In genomic region chr13:40220299-40220935, GRCh38 we compare ENCODE assay signal across 10 cellular contexts.
DNase-seq lines count a peak whose midpoint lies in the region; ATAC-seq and TF ChIP-seq lines count a peak whose summit lies in the region.
"Had no signal": no experiment of that assay in that cellular context is flagged by ENCODE, and none has a peak within 500 bp of the region (broad histone marks: within the 10 kb centered on the region; RNA-seq: fewer than 3 reads in every experiment).

No MANE protein-coding gene starts in this region.

- peaks cover 13 to 31% (median 24%) of the 10 kb centered on the region in 3 donors for H3K4me1 ChIP-seq in gastroesophageal sphincter

- peak overlapping the region; percentile 77 to 94 (median 84) for H3K27ac ChIP-seq in gastroesophageal sphincter

- H3K36me3 Mint-ChIP-seq in activated T-helper 17 cell treated with anti-CD3 and anti-CD28 coated beads, Interleukin-2, amount 50 U/mL, for 72 hours (ENCODE audit: low read depth) = no peaks in the 10 kb centered on the region
- H3K36me3 Mint-ChIP-seq in stimulated activated naive CD8-positive, alpha-beta T cell treated with anti-CD3 and anti-CD28 coated beads, Interleukin-15, Interleukin-2, amounts not matched to agents 100 ng/mL and 50 ng/mL, for 24 hours (ENCODE audit: low read depth) = peaks cover 7% of the 10 kb centered on the region

- peaks cover 40% of the 10 kb centered on the region for H3K4me1 Mint-ChIP-seq in activated T-helper 17 cell treated with anti-CD3 and anti-CD28 coated beads, Interleukin-2, amount 50 U/mL, for 72 hours
- peaks cover 58% of the 10 kb centered on the region for H3K4me1 Mint-ChIP-seq in stimulated activated naive CD8-positive, alpha-beta T cell treated with anti-CD3 and anti-CD28 coated beads, Interleukin-15, Interleukin-2, amounts not matched to agents 100 ng/mL and 50 ng/mL, for 24 hours (ENCODE audit: low read depth)

- no peaks in the 10 kb centered on the region for H3K9me3 Mint-ChIP-seq in activated T-helper 17 cell treated with anti-CD3 and anti-CD28 coated beads, Interleukin-2, amount 50 U/mL, for 72 hours
- peaks cover 1% of the 10 kb centered on the region for H3K9me3 Mint-ChIP-seq in stimulated activated naive CD8-positive, alpha-beta T cell treated with anti-CD3 and anti-CD28 coated beads, Interleukin-15, Interleukin-2, amounts not matched to agents 100 ng/mL and 50 ng/mL, for 24 hours

- no peaks in the 10 kb centered on the region for H3K36me3 ChIP-seq in gastroesophageal sphincter

- H3K4me3 ChIP-seq in gastroesophageal sphincter = no peak overlapping the region

- TF ChIP-seq EP300 in gastroesophageal sphincter (IDR thresholded peaks at IDR 0.05) = no peak

- no peaks in the 10 kb centered on the region for H3K27me3 ChIP-seq in gastroesophageal sphincter

- TF ChIP-seq CTCF in gastroesophageal sphincter (IDR thresholded peaks at IDR 0.05) = no peak

- DNase-seq in activated effector memory CD4-positive, alpha-beta T cell treated with anti-CD3 and anti-CD28 coated beads, Interleukin-2, amount 50 U/mL, for 16 hours = peak; percentile 69
- no peak for DNase-seq in activated effector memory CD4-positive, alpha-beta T cell treated with Interleukin-2 at 50 U/mL for 16 hours
- DNase-seq in NCI-H748 (lab: John Stamatoyannopoulos, UW; ENCODE audit: unreplicated experiment) = no peak
- no peak for DNase-seq in NCI-H2171 treated with DMSO at 0.1 percent for 48 hours (lab: John Stamatoyannopoulos, UW)
- DNase-seq in NCI-H510A (lab: John Stamatoyannopoulos, UW) = no peak
- DNase-seq: GF-D8, NCI-H526 treated with DMSO at 0.1 percent for 48 hours had no signal

- peak; percentile 82 for ATAC-seq in activated T-helper 17 cell treated with anti-CD3 and anti-CD28 coated beads, Interleukin-2, amount 50 U/mL, for 72 hours (replicated peaks)
- peak; percentile 12 for ATAC-seq in gastroesophageal sphincter

- peak overlapping the region; percentile 80 for H3K27ac Mint-ChIP-seq in activated T-helper 17 cell treated with anti-CD3 and anti-CD28 coated beads, Interleukin-2, amount 50 U/mL, for 72 hours
- H3K27ac Mint-ChIP-seq in stimulated activated naive CD8-positive, alpha-beta T cell treated with anti-CD3 and anti-CD28 coated beads, Interleukin-15, Interleukin-2, amounts not matched to agents 100 ng/mL and 50 ng/mL, for 24 hours = peak overlapping the region; percentile 82

- H3K9me3 ChIP-seq in gastroesophageal sphincter = no peaks in the 10 kb centered on the region

- no peaks in the 10 kb centered on the region for H3K27me3 Mint-ChIP-seq in activated T-helper 17 cell treated with anti-CD3 and anti-CD28 coated beads, Interleukin-2, amount 50 U/mL, for 72 hours
- no peaks in the 10 kb centered on the region for H3K27me3 Mint-ChIP-seq in stimulated activated naive CD8-positive, alpha-beta T cell treated with anti-CD3 and anti-CD28 coated beads, Interleukin-15, Interleukin-2, amounts not matched to agents 100 ng/mL and 50 ng/mL, for 24 hours

- no peak for TF ChIP-seq POLR2A in gastroesophageal sphincter (IDR thresholded peaks at IDR 0.05)

- WGBS in gastroesophageal sphincter (ENCODE audit: low coverage in 1 of 2), 2 donors = 85 to 89% methylated on average over 8 to 12 of the region's 12 CpGs

- peak overlapping the region; percentile 63 for H3K4me3 Mint-ChIP-seq in activated T-helper 17 cell treated with anti-CD3 and anti-CD28 coated beads, Interleukin-2, amount 50 U/mL, for 72 hours
- H3K4me3 Mint-ChIP-seq in stimulated activated naive CD8-positive, alpha-beta T cell treated with anti-CD3 and anti-CD28 coated beads, Interleukin-15, Interleukin-2, amounts not matched to agents 100 ng/mL and 50 ng/mL, for 24 hours = no peak overlapping the region
